9 cellular contexts compared by ENCODE assay signal in the genomic region with DNA sequence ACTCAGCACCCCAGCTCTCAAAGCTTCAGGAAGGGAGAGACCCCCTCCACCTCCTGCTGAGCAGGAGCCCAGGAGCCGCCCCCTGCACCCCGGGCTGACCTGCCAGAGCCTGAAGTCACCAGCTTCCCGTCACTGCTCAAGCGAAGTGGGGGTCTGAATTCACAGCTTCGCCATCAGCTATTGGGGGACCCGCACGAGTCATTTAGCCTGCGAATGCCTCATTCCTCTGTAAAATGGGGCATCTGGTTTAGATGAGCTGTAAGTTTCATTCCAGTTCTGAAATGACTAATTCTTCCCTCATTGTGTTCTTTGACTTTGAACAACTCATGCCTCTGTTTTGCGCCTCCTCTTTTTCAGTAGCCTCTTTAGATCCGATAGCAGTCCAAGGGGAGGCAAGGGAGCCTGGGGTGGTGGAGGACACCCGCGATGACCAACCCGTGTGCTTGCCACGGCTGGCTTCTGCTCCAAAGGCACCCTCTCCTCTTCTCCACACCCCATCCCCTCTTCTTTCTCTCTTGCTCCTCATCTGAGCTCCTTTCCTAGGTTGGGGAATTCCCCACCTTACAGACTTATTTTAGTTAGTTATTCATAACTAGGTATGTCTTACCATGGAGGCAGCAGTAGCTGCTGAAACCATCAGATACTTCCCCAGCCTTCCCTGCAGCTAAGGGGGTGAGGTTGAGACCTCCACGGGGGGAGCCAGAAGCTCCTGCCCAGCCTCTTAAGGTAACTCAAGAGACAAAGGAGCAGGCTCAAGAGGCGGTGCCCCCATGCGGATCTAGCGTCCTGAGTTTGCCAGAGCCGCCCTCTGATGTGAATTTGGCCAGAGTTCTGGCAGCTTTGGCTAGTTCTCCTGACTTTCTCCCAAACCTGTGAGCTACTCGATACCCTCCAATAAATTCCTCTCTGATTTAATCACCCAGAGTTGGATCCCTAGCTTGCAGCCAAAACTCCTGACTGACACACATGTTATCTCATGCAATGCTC. TPM values are rescaled to one million over a fixed set of nuclear protein-coding genes. Genes with fewer than 3 reads are reported as not detected.
A peak's percentile ranks its signal among the peaks of the same experiment; 100 is the strongest.
DNase-seq lines count a peak whose midpoint lies in the region; ATAC-seq and TF ChIP-seq lines count a peak whose summit lies in the region.
"Had no signal": no experiment of that assay in that cellular context is flagged by ENCODE, and none has a peak within 500 bp of the region (broad histone marks: within the 10 kb centered on the region; RNA-seq: fewer than 3 reads in every experiment).

No MANE protein-coding gene starts in this region.

- H3K36me3 ChIP-seq in cardiac muscle cell, result no peaks in the 10 kb centered on the region
- H3K36me3 ChIP-seq in hepatocyte (replicated peaks; ENCODE audit: insufficient read depth, low read depth), result no peaks in the 10 kb centered on the region

- 61% methylated on average over 20 of the region's 20 CpGs for WGBS in right cardiac atrium
- 78% methylated on average over 20 of the region's 20 CpGs for WGBS in hepatocyte (ENCODE audit: low lambda C conversion rate, missing lambda C conversion rate)

- H3K27me3 ChIP-seq in cardiac muscle cell (no peaks in the 10 kb centered on the region), right cardiac atrium (ENCODE audit: control insufficient read depth, insufficient read depth) (no peaks in the 10 kb centered on the region), hepatocyte (peaks cover 14% of the 10 kb centered on the region)

- no peaks in the 10 kb centered on the region for H3K9me3 ChIP-seq in cardiac muscle cell (ENCODE audit: low read depth)
- no peaks in the 10 kb centered on the region for H3K9me3 ChIP-seq in right cardiac atrium (ENCODE audit: control insufficient read depth, low read length)
- H3K9me3 ChIP-seq in hepatocyte (ENCODE audit: low read depth), result no peaks in the 10 kb centered on the region

- intact Hi-C loops in right cardiac atrium (cut with DNase I), result no loop called here

- H3K27ac ChIP-seq in cardiac muscle cell (no peak overlapping the region), right cardiac atrium (ENCODE audit: low read length) (no peak overlapping the region), hepatocyte (no peak overlapping the region)

- H3K4me3 ChIP-seq in cardiac muscle cell, result no peak overlapping the region
- no peak overlapping the region for H3K4me3 ChIP-seq in right cardiac atrium (ENCODE audit: low read length)
- no peak overlapping the region for H3K4me3 ChIP-seq in hepatocyte
- H3K4me3 ChIP-seq: skin epidermis had no signal

- H4K20me1 ChIP-seq in hepatocyte (ENCODE audit: insufficient read depth, poor library complexity, severe bottlenecking), result no peaks in the 10 kb centered on the region

- H3K79me2 ChIP-seq in hepatocyte, result no peaks in the 10 kb centered on the region

- H3K4me1 ChIP-seq in cardiac muscle cell (ENCODE audit: low read depth) (no peaks in the 10 kb centered on the region), right cardiac atrium (ENCODE audit: control insufficient read depth, insufficient read depth, low read length) (no peaks in the 10 kb centered on the region), hepatocyte (ENCODE audit: insufficient read depth) (no peaks in the 10 kb centered on the region)

- DNase-seq in cardiac muscle cell (ENCODE audit: low read depth in 1 of 2, low spot score in 1 of 2) (peak in 1 of 2 donors; percentile 57), right cardiac atrium (no peak), hepatocyte (ENCODE audit: low spot score) (no peak), NCI-H2029 treated with DMSO at 0.1 percent for 48 hours (lab: John Stamatoyannopoulos, UW) (no peak)
- peak; percentile 71 for DNase-seq in activated naive CD4-positive, alpha-beta T cell treated with anti-CD3 and anti-CD28 coated beads, Interleukin-2, amount 50 U/mL, for 16 hours
- DNase-seq in stimulated activated CD4-positive, alpha-beta T cell treated with anti-CD3 and anti-CD28 coated beads, Interleukin-12 subunit alpha, Interleukin-12 subunit beta, amount 100 ng/mL, for 4 hours, result peak; percentile 47

- no peaks in the 10 kb centered on the region for H3K9me2 ChIP-seq in hepatocyte (replicated peaks; ENCODE audit: insufficient read depth)

- H2AFZ ChIP-seq in hepatocyte, result no peak overlapping the region

- no peak overlapping the region for H3K4me2 ChIP-seq in hepatocyte

- TF ChIP-seq CTCF in cardiac muscle cell (IDR thresholded peaks at IDR 0.05; ENCODE audit: low read depth, low read length) (peak; percentile 27), hepatocyte (IDR thresholded peaks at IDR 0.05; ENCODE audit: poor library complexity) (no peak)

- ATAC-seq in right cardiac atrium, result no peak
- peak; percentile 56 for ATAC-seq in HG03432 (IDR thresholded peaks at IDR 0.05; ENCODE audit: unreplicated experiment)
- ATAC-seq in HG02970 (IDR thresholded peaks at IDR 0.05; ENCODE audit: low FRiP score, unreplicated experiment), result no peak

RNA-seq across cellular contexts. Expression of a gene that starts 47.7 kb away (rescaled TPM):
- 39.4 and 86.2 TPM in 2 replicates for total RNA-seq in cardiac muscle cell
- polyA plus RNA-seq in cardiac muscle cell, result 125 and 144 TPM in 2 replicates
- total RNA-seq in right cardiac atrium, result 10 to 100 TPM; 51.6 to 66.5 (median 57.1) TPM
- 51.0 TPM for polyA plus RNA-seq in right cardiac atrium
- 35.6 and 46.7 TPM in 2 replicates for total RNA-seq in hepatocyte
- 112 and 126 TPM in 2 replicates for polyA plus RNA-seq in hepatocyte

Comparison
In these comparisons a context has a peak if more than half of its experiments do, and no peak if none do; other contexts are left out.
1. DNase-seq: peak in activated naive CD4-positive, alpha-beta T cell treated with anti-CD3 and anti-CD28 coated beads, Interleukin-2, amount 50 U/mL, for 16 hours (single experiment) and stimulated activated CD4-positive, alpha-beta T cell treated with anti-CD3 and anti-CD28 coated beads, Interleukin-12 subunit alpha, Interleukin-12 subunit beta, amount 100 ng/mL, for 4 hours (single experiment); none in right cardiac atrium (0 of 3), hepatocyte (single experiment) and NCI-H2029 treated with DMSO at 0.1 percent for 48 hours (single experiment).